In the genomic region with DNA sequence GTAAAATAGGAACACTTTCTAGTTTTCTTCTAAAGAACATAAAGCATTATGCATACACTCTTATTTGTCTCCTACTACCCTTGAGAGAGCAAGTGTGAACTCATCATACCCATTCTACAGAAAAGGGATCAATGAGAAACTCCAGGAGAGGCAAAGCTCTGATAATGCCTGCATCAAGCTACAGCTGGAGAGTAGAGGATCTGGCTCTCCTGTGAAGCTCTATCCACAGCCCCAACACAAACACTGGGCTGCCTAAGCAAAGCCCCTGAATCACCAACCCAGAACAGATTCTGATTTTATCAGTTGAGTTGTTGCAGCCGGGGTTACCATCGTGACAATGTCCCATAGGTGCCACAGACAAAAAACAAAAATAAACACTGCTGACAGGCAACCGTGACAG, we compare ENCODE assay signal across 13 cellular contexts.
DNase-seq lines count a peak whose midpoint lies in the region; ATAC-seq and TF ChIP-seq lines count a peak whose summit lies in the region.
"Had no signal": no experiment of that assay in that cellular context is flagged by ENCODE, and none has a peak within 500 bp of the region (broad histone marks: within the 10 kb centered on the region; RNA-seq: fewer than 3 reads in every experiment).

No MANE protein-coding gene starts in this region.

- H3K27me3 ChIP-seq in Panc1 (ENCODE audit: control insufficient read depth, insufficient read depth, low read length), result no peaks in the 10 kb centered on the region
- no peaks in the 10 kb centered on the region for H3K27me3 ChIP-seq in mammary epithelial cell (ENCODE audit: insufficient read depth, low read length)
- H3K27me3 ChIP-seq in smooth muscle cell (ENCODE audit: low read depth), result no peaks in the 10 kb centered on the region

- POLR2A ChIA-PET in Panc1 (lab: Charles Lee), result no interaction called here

- H3K79me2 ChIP-seq in mammary epithelial cell (ENCODE audit: insufficient read depth, low read length) (peaks cover 70% of the 10 kb centered on the region), smooth muscle cell (ENCODE audit: low read depth) (peaks cover 6% of the 10 kb centered on the region)

- H3K36me3 ChIP-seq in Panc1 (ENCODE audit: control insufficient read depth, insufficient read depth, low read length) (no peaks in the 10 kb centered on the region), mammary epithelial cell (ENCODE audit: insufficient read depth, low read length) (no peaks in the 10 kb centered on the region), smooth muscle cell (ENCODE audit: low read depth) (peaks cover 9% of the 10 kb centered on the region)

- peak; percentile 51 for ATAC-seq in Right ventricle myocardium superior (ENCODE audit: poor library complexity)
- ATAC-seq in Right ventricle myocardium inferior, result no peak
- peak; percentile 46; the same call in 1 of the 2 replicates for ATAC-seq in Panc1
- ATAC-seq in GM19035 (IDR thresholded peaks at IDR 0.05; ENCODE audit: unreplicated experiment), result no peak
- ATAC-seq: activated CD8-positive, alpha-beta memory T cell treated with anti-CD3 and anti-CD28 coated beads, Interleukin-2, amount 10 ng/mL, durations not matched to agents 7 days and 5 days had no signal

- intact Hi-C loops in Right ventricle myocardium superior (cut with DNase I) (no loop called here), Right ventricle myocardium inferior (cut with DNase I) (no loop called here), Panc1 (cut with micrococcal nuclease; ENCODE audit: unreplicated experiment) (no loop called here), mammary epithelial cell (cut with micrococcal nuclease) (loop anchor here (1.0 kb wide), 1 partner anchor 40 kb away; no protein-coding TSS in a partner anchor)

- H3K27ac ChIP-seq in Panc1 (ENCODE audit: low read length) (no peak overlapping the region), mammary epithelial cell (ENCODE audit: insufficient read depth, low read depth, low read length) (no peak overlapping the region), smooth muscle cell (ENCODE audit: low read depth) (peak overlapping the region; percentile 79)
- H3K27ac ChIP-seq: WERI-Rb-1 had no signal

- 82% methylated on average over 3 of the region's 3 CpGs for WGBS in mammary epithelial cell (ENCODE audit: low coverage, missing lambda C conversion rate)
- 60% methylated on average over 3 of the region's 3 CpGs for WGBS in smooth muscle cell (ENCODE audit: low lambda C conversion rate)

- in situ Hi-C loops in Panc1 (cut with HindIII; ENCODE audit: low pct_unique_long_range_greater_than_20kb, low sequenced_read_pairs) (no loop called here), mammary epithelial cell (cut with MboI; ENCODE audit: low sequenced_read_pairs in 2 of 2) (no loop called here), G401 (cut with HindIII; ENCODE audit: low sequenced_read_pairs) (no loop called here)

- DNase-seq in Right ventricle myocardium superior, result no peak
- no peak for DNase-seq in Right ventricle myocardium inferior (ENCODE audit: missing footprints)
- no peak for DNase-seq in Panc1 (ENCODE audit: low read depth, low spot score)
- DNase-seq in mammary epithelial cell, result no peak
- DNase-seq in smooth muscle cell (lab: John Stamatoyannopoulos, UW; ENCODE audit: unreplicated experiment), result no peak
- DNase-seq in G401 (ENCODE audit: low spot score), result no peak
- DNase-seq in NCI-H2081 treated with DMSO at 0.1 percent for 48 hours (lab: John Stamatoyannopoulos, UW), result no peak
- DNase-seq: activated CD8-positive, alpha-beta memory T cell treated with anti-CD3 and anti-CD28 coated beads, Interleukin-2, amount 10 ng/mL, durations not matched to agents 7 days and 5 days; NCI-H446; nephron progenitor cell; stimulated activated CD4-positive, alpha-beta T cell treated with anti-CD3 and anti-CD28 coated beads, Interleukin-15, amount 100 ng/mL, for 24 hours; WERI-Rb-1 had no signal

- dilution Hi-C loops in mammary epithelial cell (cut with HindIII; ENCODE audit: low sequenced_read_pairs), result no loop called here

- H3F3A ChIP-seq in smooth muscle cell (ENCODE audit: low read depth), result no peaks in the 10 kb centered on the region

- TF ChIP-seq CTCF in Panc1 (IDR thresholded peaks at IDR 0.05) (no peak), mammary epithelial cell (conservative IDR thresholded peaks at IDR 0.05 in 1 of 2, IDR thresholded peaks at IDR 0.05 in 1 of 2; ENCODE audit: extremely low read depth in 1 of 2, insufficient read depth in 1 of 2, low read depth in 1 of 2, low read length in 2 of 2) (no peak), smooth muscle cell (IDR thresholded peaks at IDR 0.05; ENCODE audit: borderline replicate concordance, insufficient read depth, poor library complexity, severe bottlenecking) (no peak)

- no peak overlapping the region for H3K4me3 ChIP-seq in Panc1 (ENCODE audit: low read depth in 2 of 2, low read length in 2 of 2)
- no peak overlapping the region for H3K4me3 ChIP-seq in mammary epithelial cell (replicated peaks in 1 of 3; ENCODE audit: insufficient read depth in 1 of 3, low read depth in 2 of 3, low read length in 3 of 3)
- H3K4me3 ChIP-seq in smooth muscle cell, result no peak overlapping the region

- H2AFZ ChIP-seq in mammary epithelial cell (ENCODE audit: low read depth, low read length) (no peak overlapping the region), smooth muscle cell (ENCODE audit: low read depth) (no peak overlapping the region)

- H4K20me1 ChIP-seq in mammary epithelial cell (ENCODE audit: insufficient read depth, low read length) (no peaks in the 10 kb centered on the region), smooth muscle cell (ENCODE audit: low read depth) (peaks cover 62% of the 10 kb centered on the region)

- H3K9ac ChIP-seq in mammary epithelial cell (ENCODE audit: insufficient read depth, low read length), result no peak overlapping the region
- peak overlapping the region; percentile 47 for H3K9ac ChIP-seq in smooth muscle cell (ENCODE audit: low read depth)

- H3K4me1 ChIP-seq in Panc1 (ENCODE audit: control insufficient read depth, insufficient read depth, low read length), result no peaks in the 10 kb centered on the region
- peaks cover 33% of the 10 kb centered on the region for H3K4me1 ChIP-seq in mammary epithelial cell (ENCODE audit: insufficient read depth, low read length)
- H3K4me1 ChIP-seq in smooth muscle cell (ENCODE audit: low read depth), result peaks cover 6% of the 10 kb centered on the region

- BruUV-seq in Panc1 (replicated peaks; lab: Mats Ljungman, UMichigan), result no TSS peak
- BruUV-seq in mammary epithelial cell (replicated peaks; lab: Mats Ljungman, UMichigan), result no TSS peak

- CTCF ChIA-PET in Panc1 (lab: Charles Lee) (interaction anchor here (1.2 kb wide), 1 partner anchor 13 kb away, joined by 3 read pairs; no protein-coding TSS in a partner anchor), mammary epithelial cell (lab: Charles Lee; ENCODE audit: low non-redundant PET) (no interaction called here)

- H3K9me3 ChIP-seq in Panc1 (ENCODE audit: control insufficient read depth, insufficient read depth, low read depth, low read length) (no peaks in the 10 kb centered on the region; the same call in 1 of the 2 replicates), mammary epithelial cell (replicated peaks; ENCODE audit: insufficient read depth, low read length) (no peaks in the 10 kb centered on the region), smooth muscle cell (replicated peaks; ENCODE audit: low read depth) (no peaks in the 10 kb centered on the region)

- H3K4me2 ChIP-seq in mammary epithelial cell (ENCODE audit: insufficient read depth, low read depth, low read length), result peak overlapping the region; percentile 13
- no peak overlapping the region for H3K4me2 ChIP-seq in smooth muscle cell

Comparison
In these comparisons a context has a peak if more than half of its experiments do, and no peak if none do; other contexts are left out.
1. ATAC-seq: peak in Right ventricle myocardium superior (single experiment) and Panc1 (single experiment); none in Right ventricle myocardium inferior (single experiment) and GM19035 (single experiment).